In genomic region chr5:38556599-38557308, GRCh38 we compare ENCODE assay signal across 1 cellular context.
TF ChIP-seq lines count a peak whose summit lies in the region.

TSS of gene LIFR (minus strand) at chr5:38556646. CDS start at chr5:38530647, 25,999 bp downstream.

TF ChIP-seq in K562, 482 proteins besides CTCF, POLR2A, EP300 and RAD21 (continued from another document and continues in another):
- TF ChIP-seq CREB3 (tag; conservative IDR thresholded peaks at IDR 0.05; ENCODE audit: low read depth) (0 out of 2 replicates have a peak, but pooled peaks have one; percentile 27), CTBP1 (IDR thresholded peaks at IDR 0.05; ENCODE audit: borderline replicate concordance) (peak; percentile 70), ZBTB17 (CRISPR knock-in tag; IDR thresholded peaks at IDR 0.05) (peak; percentile 30; the same call in 1 of the 2 replicates), ID3 (CRISPR knock-in tag; IDR thresholded peaks at IDR 0.05) (no peak), ID3 (tag; IDR thresholded peaks at IDR 0.05) (peak; percentile 45; the same call in 1 of the 2 replicates), MAZ (CRISPR knock-in tag; conservative IDR thresholded peaks at IDR 0.05 in 1 of 2, IDR thresholded peaks at IDR 0.05 in 1 of 2) (peak; percentile 8 to 68; a peak in 3 of 4 replicates), CEBPZ (IDR thresholded peaks at IDR 0.05; ENCODE audit: borderline replicate concordance, low read depth, low read length) (no peak), CCNT2 (IDR thresholded peaks at IDR 0.05; ENCODE audit: borderline replicate concordance, extremely low read depth, insufficient read length, low read depth, low read length) (peak; percentile 47), SUPT5H (IDR thresholded peaks at IDR 0.05) (peak; percentile 56; the same call in 1 of the 2 replicates), RNF2 (IDR thresholded peaks at IDR 0.05) (peak; percentile 58; the same call in 1 of the 2 replicates), ZNF589 (CRISPR knock-in tag; IDR thresholded peaks at IDR 0.05; ENCODE audit: low read depth) (0 out of 2 replicates have a peak, but pooled peaks have one; percentile 52), ZNF263 (CRISPR knock-in tag; IDR thresholded peaks at IDR 0.05; ENCODE audit: borderline replicate concordance) (peak; percentile 94), CXXC5 (CRISPR knock-in tag; IDR thresholded peaks at IDR 0.05) (peak; percentile 65), VEZF1 (CRISPR knock-in tag; IDR thresholded peaks at IDR 0.05) (peak; percentile 84), ZNF311 (CRISPR knock-in tag; IDR thresholded peaks at IDR 0.05) (peak; percentile 63; the same call in 1 of the 2 replicates), L3MBTL2 (IDR thresholded peaks at IDR 0.05) (peak; percentile 68), TBP (optimal IDR thresholded peaks at IDR 0.05; ENCODE audit: low read depth, low read length) (peak; percentile 32), NEUROD1 (IDR thresholded peaks at IDR 0.05; ENCODE audit: borderline replicate concordance, low read depth, low read length, partially characterized antibody) (no peak), RBFOX2 (IDR thresholded peaks at IDR 0.05; ENCODE audit: low read depth, low read length) (peak; percentile 73), TAF7 (tag; IDR thresholded peaks at IDR 0.05) (0 out of 2 replicates have a peak, but pooled peaks have one; percentile 8), ZBTB11 (CRISPR knock-in tag; IDR thresholded peaks at IDR 0.05) (peak in 1 of 3 experiments; percentile 60; a peak in 1 of 6 replicates), PHF20 (IDR thresholded peaks at IDR 0.05; ENCODE audit: partially characterized antibody) (peak; percentile 38), RFX1 (IDR thresholded peaks at IDR 0.05) (no peak), ZBTB43 (CRISPR knock-in tag; IDR thresholded peaks at IDR 0.05) (no peak), MAFF (IDR thresholded peaks at IDR 0.05; ENCODE audit: low read length) (no peak), ZNF24 (IDR thresholded peaks at IDR 0.05) (no peak), CREB3L1 (IDR thresholded peaks at IDR 0.05; ENCODE audit: borderline replicate concordance, low read depth) (peak; percentile 25; the same call in 1 of the 2 replicates), PHF21A (IDR thresholded peaks at IDR 0.05; ENCODE audit: borderline replicate concordance, low read depth) (0 out of 2 replicates have a peak, but pooled peaks have one; percentile 16), XRCC3 (IDR thresholded peaks at IDR 0.05) (no peak), FOXP4 (CRISPR knock-in tag; IDR thresholded peaks at IDR 0.05; ENCODE audit: borderline replicate concordance) (no peak), SIX5 (IDR thresholded peaks at IDR 0.05; ENCODE audit: borderline replicate concordance in 1 of 2, insufficient read depth in 1 of 2, low read depth in 1 of 2, low read length in 2 of 2) (no peak), ZNF639 (CRISPR knock-in tag; conservative IDR thresholded peaks at IDR 0.05 in 1 of 2, IDR thresholded peaks at IDR 0.05 in 1 of 2) (peak in 1 of 2 experiments; percentile 72; a peak in 1 of 4 replicates), CBX2 (IDR thresholded peaks at IDR 0.05; ENCODE audit: insufficient read depth, low read length, poor library complexity, severe bottlenecking) (no peak), POLR2G (IDR thresholded peaks at IDR 0.05; ENCODE audit: low read depth, low read length) (peak; percentile 82), HDAC1 (IDR thresholded peaks at IDR 0.05) (0 out of 4 replicates have a peak, but pooled peaks of 1 of the 2 experiments have one; percentile 34), ZNF395 (CRISPR knock-in tag; IDR thresholded peaks at IDR 0.05) (0 out of 2 replicates have a peak, but pooled peaks have one; percentile 58), NCOA6 (IDR thresholded peaks at IDR 0.05) (no peak), THRAP3 (IDR thresholded peaks at IDR 0.05; ENCODE audit: borderline replicate concordance) (no peak), POLR2B (IDR thresholded peaks at IDR 0.05; ENCODE audit: low read depth, partially characterized antibody) (peak; percentile 38)
